23 cellular contexts compared by ENCODE assay signal in genomic region chr7:132977234-132977633, GRCh38.
DNase-seq lines count a peak whose midpoint lies in the region; ATAC-seq, FAIRE-seq and TF ChIP-seq lines count a peak whose summit lies in the region.
"Had no signal": no experiment of that assay in that cellular context is flagged by ENCODE, and none has a peak within 500 bp of the region (broad histone marks: within the 10 kb centered on the region; RNA-seq: fewer than 3 reads in every experiment).

No MANE protein-coding gene starts in this region.

- H3K4me1 ChIP-seq in SK-N-SH (ENCODE audit: control insufficient read depth in 1 of 2, insufficient read depth in 2 of 2, low read depth in 1 of 2, low read length in 1 of 2), result peaks cover 0 to 10% of the 10 kb centered on the region in 2 experiments; a peak in 1 of 4 replicates
- H3K4me1 ChIP-seq in K562 (replicated peaks in 1 of 2; ENCODE audit: control insufficient read depth in 2 of 2, insufficient read depth in 2 of 2, low read length in 2 of 2), result peaks cover 0 to 6% of the 10 kb centered on the region in 2 experiments; a peak in 3 of 5 replicates
- H3K4me1 ChIP-seq in spleen, result peaks cover 0 to 12% (median 0%) of the 10 kb centered on the region in 6 donors

- intact Hi-C loops in K562 (cut with micrococcal nuclease), result no loop called here
- intact Hi-C loops in spleen (cut with DNase I; ENCODE audit: low total_unique reads), result no loop called here

- CTCF ChIA-PET in SK-N-SH (lab: Yijun Ruan, JAX) (no interaction called here), K562 (lab: Yijun Ruan, JAX; ENCODE audit: low intra/inter-chr PET ratio) (no interaction called here)

- H3K27me3 ChIP-seq in SK-N-SH (ENCODE audit: insufficient read depth) (no peaks in the 10 kb centered on the region), K562 (ENCODE audit: control insufficient read depth in 2 of 2, insufficient read depth in 2 of 2, low read length in 2 of 2) (no peaks in the 10 kb centered on the region), spleen (replicated peaks in 1 of 7) (no peaks in the 10 kb centered on the region)

- H3K4me3 ChIP-seq in SK-N-SH (ENCODE audit: low read depth in 2 of 2, low read length in 1 of 2) (no peak overlapping the region), K562 (no peak overlapping the region), spleen (no peak overlapping the region)
- H3K4me3 ChIP-seq: GM12878, GM23248, SK-N-MC had no signal

- no peak for TF ChIP-seq CTCF in SK-N-SH (IDR thresholded peaks at IDR 0.05)
- no peak for TF ChIP-seq CTCF in K562 (IDR thresholded peaks at IDR 0.05 in 2 of 3, conservative IDR thresholded peaks at IDR 0.05 in 1 of 3; ENCODE audit: insufficient read depth in 2 of 3, low read depth in 1 of 3, low read length in 3 of 3)
- TF ChIP-seq CTCF in spleen (IDR thresholded peaks at IDR 0.05 in 8 of 11, conservative IDR thresholded peaks at IDR 0.05 in 3 of 11), result no peak

- H3K4me2 ChIP-seq in SK-N-SH (no peak overlapping the region), K562 (ENCODE audit: insufficient read depth, low read length) (no peak overlapping the region)

- H2AFZ ChIP-seq in SK-N-SH (ENCODE audit: low read depth), result no peak overlapping the region
- no peak overlapping the region for H2AFZ ChIP-seq in K562 (ENCODE audit: low read depth, low read length)
- H2AFZ ChIP-seq: GM23248 had no signal

- TF ChIP-seq EP300 in SK-N-SH (IDR thresholded peaks at IDR 0.05; ENCODE audit: borderline replicate concordance in 1 of 2, low read depth in 1 of 2, low read length in 1 of 2) (no peak), K562 (IDR thresholded peaks at IDR 0.05; ENCODE audit: low read length) (no peak)

- H3K27ac ChIP-seq in SK-N-SH (ENCODE audit: low read depth in 2 of 2, low read length in 1 of 2), result no peak overlapping the region
- H3K27ac ChIP-seq in K562 (ENCODE audit: extremely low read depth, low read depth, low read length), result no peak overlapping the region
- H3K27ac ChIP-seq in spleen, result no peak overlapping the region
- H3K27ac ChIP-seq: GM23248, SK-N-MC had no signal

- H3K9me3 ChIP-seq in SK-N-SH (no peaks in the 10 kb centered on the region), K562 (replicated peaks; ENCODE audit: control insufficient read depth, insufficient read depth, low read depth, low read length) (no peaks in the 10 kb centered on the region), spleen (no peaks in the 10 kb centered on the region)

- no peaks in the 10 kb centered on the region for H3K9me2 ChIP-seq in SK-N-SH

- POLR2A ChIA-PET in SK-N-SH (lab: Yijun Ruan, JAX) (no interaction called here), K562 (lab: Yijun Ruan, JAX) (interaction anchor here (0.9 kb wide), 1 partner anchor 17 kb away, joined by 3 read pairs; no protein-coding TSS in a partner anchor)

- H3F3A ChIP-seq in SK-N-SH (replicated peaks; ENCODE audit: insufficient read depth), result no peaks in the 10 kb centered on the region

- 96% methylated on average over 1 of the region's 1 CpG for WGBS in SK-N-SH (ENCODE audit: low lambda C conversion rate)
- 31% methylated on average over 1 of the region's 1 CpG for WGBS in K562 (ENCODE audit: insufficient coverage, low coverage, missing lambda C conversion rate)
- WGBS in spleen, 5 donors, result 86 to 97% (median 92%) methylated on average over 1 of the region's 1 CpG

- FAIRE-seq in K562 (lab: Jason Lieb, UNC), result no peak
- FAIRE-seq: D721Med, GM12878, GM19239 had no signal

- ATAC-seq in SK-N-SH treated with all-trans-retinoic acid at 6 μM for 48 hours, result peak; percentile 41; the same call in 1 of the 3 replicates
- no peak for ATAC-seq in K562
- no peak for ATAC-seq in GM18511 (IDR thresholded peaks at IDR 0.05; ENCODE audit: unreplicated experiment)
- ATAC-seq: GM12878, HCT116, T-cell had no signal

- H3K9me1 ChIP-seq in K562 (ENCODE audit: control insufficient read depth, insufficient read depth, low read length), result peaks cover 2% of the 10 kb centered on the region

- H3K9ac ChIP-seq in SK-N-SH (no peak overlapping the region), K562 (ENCODE audit: insufficient read depth in 1 of 2, low read depth in 2 of 2, low read length in 2 of 2) (no peak overlapping the region)
- H3K9ac ChIP-seq: GM23248 had no signal

- no peak for DNase-seq in SK-N-SH
- peak; percentile 27 for DNase-seq in LHCN-M2 (ENCODE audit: low read depth)
- DNase-seq in K562 (ENCODE audit: extremely low read depth in 1 of 4, low spot score in 3 of 4), result no peak
- no peak for DNase-seq in spleen
- no peak for DNase-seq in DMS79 (lab: John Stamatoyannopoulos, UW)
- DNase-seq: ACHN, C1 segment of cervical spinal cord, GF-D8, GM23248, KBM-7, NCI-H146, NCI-H2029 treated with DMSO at 0.1 percent for 48 hours, NCI-H345, OCI-M1, Right ventricle myocardium superior, T-cell had no signal

- H4K20me1 ChIP-seq in SK-N-SH (ENCODE audit: insufficient read depth) (peaks cover 8% of the 10 kb centered on the region), K562 (replicated peaks; ENCODE audit: control insufficient read depth, insufficient read depth, low read length) (peaks cover 5% of the 10 kb centered on the region; the same call in 1 of the 2 replicates)

- TF ChIP-seq POLR2A in K562 (conservative IDR thresholded peaks at IDR 0.05), result no peak
- no peak for TF ChIP-seq POLR2A in spleen (IDR thresholded peaks at IDR 0.05)

- H3K36me3 ChIP-seq in SK-N-SH (replicated peaks in 1 of 2; ENCODE audit: control insufficient read depth in 1 of 2, insufficient read depth in 2 of 2, low read length in 1 of 2) (peaks cover 21 to 22% of the 10 kb centered on the region in 2 experiments), K562 (ENCODE audit: control insufficient read depth, insufficient read depth, low read length) (peaks cover 26% of the 10 kb centered on the region), spleen (peaks cover 0 to 29% (median 16%) of the 10 kb centered on the region in 6 donors)

- H3K79me2 ChIP-seq in SK-N-SH (ENCODE audit: insufficient read depth) (peaks cover 36% of the 10 kb centered on the region), K562 (ENCODE audit: control insufficient read depth, insufficient read depth, low read length) (peaks cover 49% of the 10 kb centered on the region)

- BruUV-seq in K562 (replicated peaks; lab: Mats Ljungman, UMichigan), result no TSS peak

- in situ Hi-C loops in K562 (cut with MboI), result no loop called here

- no peak for TF ChIP-seq RAD21 in SK-N-SH (IDR thresholded peaks at IDR 0.05; ENCODE audit: low read length)
- TF ChIP-seq RAD21 in K562 (CRISPR knock-in tag; conservative IDR thresholded peaks at IDR 0.05 in 1 of 2, IDR thresholded peaks at IDR 0.05 in 1 of 2), result no peak

TF ChIP-seq in SK-N-SH treated with all-trans-retinoic acid at 6 μM for 48 hours, 23 proteins besides CTCF, POLR2A, EP300 and RAD21 (continues in another document):
- TF ChIP-seq BACH2 (CRISPR knock-in tag; IDR thresholded peaks at IDR 0.05; ENCODE audit: borderline replicate concordance) (no peak), TOX (CRISPR knock-in tag; IDR thresholded peaks at IDR 0.05; ENCODE audit: borderline replicate concordance) (no peak), ISL1 (CRISPR knock-in tag; IDR thresholded peaks at IDR 0.05) (no peak)

TF ChIP-seq in SK-N-SH, 30 proteins besides CTCF, POLR2A, EP300 and RAD21:
- no peak for TF ChIP-seq POLR2AphosphoS5 (IDR thresholded peaks at IDR 0.05; ENCODE audit: low read depth, low read length)
- TF ChIP-seq NRF1 (IDR thresholded peaks at IDR 0.05; ENCODE audit: low read depth, low read length), result no peak

TF ChIP-seq in K562, 482 proteins besides CTCF, POLR2A, EP300 and RAD21:
- TF ChIP-seq TOE1 (IDR thresholded peaks at IDR 0.05; ENCODE audit: borderline replicate concordance) (no peak), TOE1 (CRISPR knock-in tag; IDR thresholded peaks at IDR 0.05; ENCODE audit: borderline replicate concordance, low read depth) (no peak), ETV6 (IDR thresholded peaks at IDR 0.05; ENCODE audit: borderline replicate concordance in 1 of 2, low read depth in 2 of 2, low read length in 1 of 2) (peak in 1 of 2 experiments; percentile 1; a peak in 1 of 4 replicates), ETV6 (CRISPR knock-in tag; IDR thresholded peaks at IDR 0.05; ENCODE audit: borderline replicate concordance) (no peak), DACH1 (IDR thresholded peaks at IDR 0.05; ENCODE audit: partially characterized antibody) (peak; percentile 15), PYGO2 (tag; IDR thresholded peaks at IDR 0.05) (no peak), RBBP5 (IDR thresholded peaks at IDR 0.05; ENCODE audit: borderline replicate concordance, insufficient read depth, low read length, poor library complexity, severe bottlenecking) (no peak)
